In genomic region chr5:68329554-68329953, GRCh38 we compare ENCODE assay signal across 26 cellular contexts.
DNase-seq lines count a peak whose midpoint lies in the region; ATAC-seq and TF ChIP-seq lines count a peak whose summit lies in the region.
"Had no signal": no experiment of that assay in that cellular context is flagged by ENCODE, and none has a peak within 500 bp of the region (broad histone marks: within the 10 kb centered on the region; RNA-seq: fewer than 3 reads in every experiment).

No MANE protein-coding gene starts in this region.

- ATAC-seq in activated T-cell treated with anti-CD3 and anti-CD28 coated beads, Interleukin-2, amount 50 U/mL, for 4 hours = no peak
- no peak for ATAC-seq in HG03354 (IDR thresholded peaks at IDR 0.05; ENCODE audit: poor library complexity, severe bottlenecking, unreplicated experiment)
- ATAC-seq: natural killer cell; stimulated activated memory B cell treated with anti-CD40 and anti-IgM and Interleukin-4, amounts not matched to agents 10 μg/mL and 1 μg/mL and 100 μg/mL, for 72 hours had no signal

- H4K20me1 ChIP-seq in H9 (ENCODE audit: control insufficient read depth, insufficient read depth, insufficient read length) = no peaks in the 10 kb centered on the region

- no peaks in the 10 kb centered on the region; the same call in 1 of the 2 replicates for H3K27me3 Mint-ChIP-seq in H9 (ENCODE audit: low read depth)
- H3K27me3 Mint-ChIP-seq in activated T-cell treated with anti-CD3 and anti-CD28 coated beads, Interleukin-2, amount 50 U/mL, for 4 hours (ENCODE audit: low read depth) = peaks cover 2% of the 10 kb centered on the region
- H3K27me3 Mint-ChIP-seq: activated naive CD8-positive, alpha-beta T cell had no signal

- no peak overlapping the region for H3K18ac ChIP-seq in H9 (ENCODE audit: insufficient read length, low read depth, low read length)

- H3K23me2 ChIP-seq in H9 (ENCODE audit: insufficient read length, low read depth, low read length, poor library complexity, severe bottlenecking) = no peaks in the 10 kb centered on the region

- H3T11ph ChIP-seq in H9 (ENCODE audit: low read length) = no peak overlapping the region

- H3K27me3 ChIP-seq in H9 (ENCODE audit: insufficient read depth, low read length) (no peaks in the 10 kb centered on the region), ascending aorta (no peaks in the 10 kb centered on the region)
- H3K27me3 ChIP-seq: Peyer's patch, suprapubic skin, uterus had no signal

- H4K5ac ChIP-seq in H9 (ENCODE audit: insufficient read length, low read depth, low read length) = no peak overlapping the region

- H3K4me3 ChIP-seq in fibroblast of pulmonary artery (replicated peaks; ENCODE audit: low read depth, low read length) (no peak overlapping the region), ascending aorta (no peak overlapping the region)
- H3K4me3 ChIP-seq: Peyer's patch, suprapubic skin, uterus had no signal

- no peak overlapping the region for H4K91ac ChIP-seq in H9 (ENCODE audit: insufficient read length, low read depth, low read length)

- H3K9me3 ChIP-seq in H9 (ENCODE audit: control insufficient read depth, low read depth, low read length) (no peaks in the 10 kb centered on the region), ascending aorta (no peaks in the 10 kb centered on the region)
- H3K9me3 ChIP-seq: Peyer's patch, suprapubic skin, uterus had no signal

- H4K8ac ChIP-seq in H9 (replicated peaks; ENCODE audit: insufficient read length, low read depth, low read length) = no peak overlapping the region

- TF ChIP-seq EP300 in Ishikawa (IDR thresholded peaks at IDR 0.05; ENCODE audit: borderline replicate concordance) = no peak

- H3K4me1 ChIP-seq in H9 (ENCODE audit: insufficient read depth, low read length) (no peaks in the 10 kb centered on the region), ascending aorta (no peaks in the 10 kb centered on the region)

- WGBS in H9 (ENCODE audit: extremely low coverage, insufficient read length, low lambda C conversion rate) = no CpG with 5 or more reads among the region's 5 CpGs

- H3K56ac ChIP-seq in H9 (ENCODE audit: insufficient read length, low read depth, low read length) = no peak overlapping the region

- H3K27ac ChIP-seq in H9 (ENCODE audit: insufficient read length, low read depth, low read length) (no peak overlapping the region), ascending aorta (no peak overlapping the region)
- H3K27ac ChIP-seq: C4-2B, epithelial cell of prostate, Peyer's patch, suprapubic skin, VCaP had no signal

- no peak overlapping the region for H3K9ac ChIP-seq in H9 (ENCODE audit: extremely low read depth, insufficient read length, low read length)

- H2AFZ ChIP-seq in H9 (ENCODE audit: low read length) = no peak overlapping the region

- no peak overlapping the region for H3K4me2 ChIP-seq in H9 (ENCODE audit: insufficient read depth, insufficient read length, low read length)

- H3K36me3 Mint-ChIP-seq in H9 (ENCODE audit: insufficient read depth in 1 of 3, low read depth in 3 of 3) = peaks cover 0 to 8% (median 3%) of the 10 kb centered on the region in 3 experiments; a peak in 4 of 7 replicates
- H3K36me3 Mint-ChIP-seq in activated T-cell treated with anti-CD3 and anti-CD28 coated beads, Interleukin-2, amount 50 U/mL, for 4 hours (ENCODE audit: insufficient read depth) = no peaks in the 10 kb centered on the region
- H3K36me3 Mint-ChIP-seq: activated naive CD8-positive, alpha-beta T cell; natural killer cell had no signal

- H2BK15ac ChIP-seq in H9 (ENCODE audit: low read depth, low read length) = no peak overlapping the region

- peaks cover 4 to 6% of the 10 kb centered on the region in 2 experiments for H3K9me3 Mint-ChIP-seq in H9
- H3K9me3 Mint-ChIP-seq in activated T-cell treated with anti-CD3 and anti-CD28 coated beads, Interleukin-2, amount 50 U/mL, for 4 hours = no peaks in the 10 kb centered on the region
- H3K9me3 Mint-ChIP-seq: activated CD4-positive, alpha-beta T cell treated with anti-CD3 and anti-CD28 coated beads, Interleukin-2, amount 10 ng/mL, durations not matched to agents 24 days and 14 days; activated T-helper 1 cell treated with anti-CD3 and anti-CD28 coated beads, Interleukin-12 subunit alpha, Interleukin-12 subunit beta, Interleukin-2, Interleukin-4 antibody, amounts not matched to agents 30 ng/mL and 10 ng/mL and 1 ng/mL, durations not matched to agents 14 hours and 24 hours and 36 hours; natural killer cell had no signal

- no peak overlapping the region for H2BK12ac ChIP-seq in H9 (ENCODE audit: insufficient read length, low read depth, low read length)

- H2BK120ac ChIP-seq in H9 (ENCODE audit: low read depth, low read length, poor library complexity, severe bottlenecking) = no peak overlapping the region

- no peaks in the 10 kb centered on the region for H3K36me3 ChIP-seq in ascending aorta
- H3K36me3 ChIP-seq: Peyer's patch, suprapubic skin, uterus had no signal

- no peak overlapping the region for H3K4me3 Mint-ChIP-seq in H9
- no peak overlapping the region for H3K4me3 Mint-ChIP-seq in activated T-cell treated with anti-CD3 and anti-CD28 coated beads, Interleukin-2, amount 50 U/mL, for 4 hours
- H3K4me3 Mint-ChIP-seq: activated CD4-positive, alpha-beta T cell treated with anti-CD3 and anti-CD28 coated beads, Interleukin-2, amount 10 ng/mL, durations not matched to agents 24 days and 14 days; activated naive CD8-positive, alpha-beta T cell; activated T-helper 1 cell treated with anti-CD3 and anti-CD28 coated beads, Interleukin-12 subunit alpha, Interleukin-12 subunit beta, Interleukin-2, Interleukin-4 antibody, amounts not matched to agents 30 ng/mL and 10 ng/mL and 1 ng/mL, durations not matched to agents 14 hours and 24 hours and 36 hours; natural killer cell; stimulated activated memory B cell treated with anti-CD40 and anti-IgM and Interleukin-4, amounts not matched to agents 10 μg/mL and 1 μg/mL and 100 μg/mL, for 72 hours had no signal

- H2AK5ac ChIP-seq in H9 (ENCODE audit: insufficient read length, low read length) = no peak overlapping the region

- no peak overlapping the region for H2BK20ac ChIP-seq in H9 (ENCODE audit: low read depth, low read length, poor library complexity, severe bottlenecking)

- no peaks in the 10 kb centered on the region for H3K79me1 ChIP-seq in H9 (ENCODE audit: insufficient read depth, low read depth, low read length, poor library complexity, severe bottlenecking)

- H3K23ac ChIP-seq in H9 (ENCODE audit: insufficient read length, low read depth, low read length) = no peak overlapping the region

- intact Hi-C loops in ascending aorta (cut with DNase I) = no loop called here

- no peak for TF ChIP-seq RAD21 in Ishikawa (IDR thresholded peaks at IDR 0.05; ENCODE audit: low read depth)

- H3K4me1 Mint-ChIP-seq in H9 = no peaks in the 10 kb centered on the region; a peak in 1 of 4 replicates
- peaks cover 7% of the 10 kb centered on the region for H3K4me1 Mint-ChIP-seq in activated T-cell treated with anti-CD3 and anti-CD28 coated beads, Interleukin-2, amount 50 U/mL, for 4 hours (ENCODE audit: low read depth)

- H3K4ac ChIP-seq in H9 (ENCODE audit: low read depth, low read length) = no peak overlapping the region

- H3K14ac ChIP-seq in H9 (ENCODE audit: insufficient read depth, low read length) = no peak overlapping the region

- DNase-seq in AG08395 (ENCODE audit: low spot score) (peak; percentile 13), RPMI7951 (ENCODE audit: low read depth) (peak; percentile 34), fibroblast of pulmonary artery (ENCODE audit: low read depth) (peak; percentile 39), H9 (no peak), ascending aorta (ENCODE audit: low spot score in 2 of 2) (no peak)
- no peak for DNase-seq in activated T-cell treated with anti-CD3 and anti-CD28 coated beads, Interleukin-2, amount 50 U/mL, for 4 hours
- DNase-seq: activated CD4-positive, alpha-beta T cell treated with anti-CD3 and anti-CD28 coated beads, Interleukin-2, amount 10 ng/mL, durations not matched to agents 24 days and 14 days; effector CD4-positive, alpha-beta T cell; EL; Kasumi-1; natural killer cell; NCI-H1105; NCI-H2029 treated with DMSO at 0.1 percent for 48 hours; Peyer's patch; stimulated activated CD4-positive, alpha-beta T cell treated with anti-CD3 and anti-CD28 coated beads, Interleukin-4, amount 100 ng/mL, for 1 hour; T-helper 2 cell; uterus had no signal

- no peaks in the 10 kb centered on the region for H3K79me2 ChIP-seq in H9 (ENCODE audit: insufficient read depth, low read length)

- no peak overlapping the region for H2BK5ac ChIP-seq in H9 (ENCODE audit: insufficient read length, low read length)

- no peak overlapping the region for H3K27ac Mint-ChIP-seq in H9
- H3K27ac Mint-ChIP-seq: activated CD4-positive, alpha-beta T cell treated with anti-CD3 and anti-CD28 coated beads, Interleukin-2, amount 10 ng/mL, durations not matched to agents 24 days and 14 days; activated naive CD8-positive, alpha-beta T cell; activated T-helper 1 cell treated with anti-CD3 and anti-CD28 coated beads, Interleukin-12 subunit alpha, Interleukin-12 subunit beta, Interleukin-2, Interleukin-4 antibody, amounts not matched to agents 30 ng/mL and 10 ng/mL and 1 ng/mL, durations not matched to agents 14 hours and 24 hours and 36 hours; natural killer cell; stimulated activated memory B cell treated with anti-CD40 and anti-IgM and Interleukin-4, amounts not matched to agents 10 μg/mL and 1 μg/mL and 100 μg/mL, for 72 hours had no signal

- no peak for TF ChIP-seq CTCF in fibroblast of pulmonary artery (IDR thresholded peaks at IDR 0.05; ENCODE audit: low read length, missing control alignments)
- no peak for TF ChIP-seq CTCF in H9 (conservative IDR thresholded peaks at IDR 0.05)
- no peak for TF ChIP-seq CTCF in ascending aorta (IDR thresholded peaks at IDR 0.05)

TF ChIP-seq in Ishikawa, 13 proteins besides CTCF, POLR2A, EP300 and RAD21 (continues in another document):
- TF ChIP-seq TCF12 (IDR thresholded peaks at IDR 0.05; ENCODE audit: low read depth) (no peak), YY1 (IDR thresholded peaks at IDR 0.05; ENCODE audit: low read depth) (no peak), USF1 (IDR thresholded peaks at IDR 0.05) (no peak), FOXM1 (IDR thresholded peaks at IDR 0.05; ENCODE audit: borderline replicate concordance, low read depth) (no peak)

Comparison
In these comparisons a context has a peak if more than half of its experiments do, and no peak if none do; other contexts are left out.
1. DNase-seq: peak in AG08395 (single experiment), RPMI7951 (single experiment) and fibroblast of pulmonary artery (single experiment); none in H9 (single experiment), activated T-cell treated with anti-CD3 and anti-CD28 coated beads, Interleukin-2, amount 50 U/mL, for 4 hours (single experiment) and ascending aorta (0 of 2).